ENCODE assay signal across 29 cellular contexts in genomic region chr3:66396888-66397287, GRCh38.
DNase-seq lines count a peak whose midpoint lies in the region; ATAC-seq and TF ChIP-seq lines count a peak whose summit lies in the region.
"Had no signal": no experiment of that assay in that cellular context is flagged by ENCODE, and none has a peak within 500 bp of the region (broad histone marks: within the 10 kb centered on the region; RNA-seq: fewer than 3 reads in every experiment).

No MANE protein-coding gene starts in this region.

- no TSS peak for BruUV-seq in Calu3 (replicated peaks; lab: Mats Ljungman, UMichigan)

- intact Hi-C loops in cardiac septum (cut with DNase I) = no loop called here
- intact Hi-C loops in left ventricle myocardium inferior (cut with micrococcal nuclease) = no loop called here
- intact Hi-C loops in transverse colon (cut with DNase I; ENCODE audit: low total_unique reads) = no loop called here
- intact Hi-C loops in Calu3 (cut with micrococcal nuclease; ENCODE audit: unreplicated experiment) = no loop called here

- ATAC-seq in HG02973 (IDR thresholded peaks at IDR 0.05; ENCODE audit: unreplicated experiment) (no peak), HG03439 (IDR thresholded peaks at IDR 0.05; ENCODE audit: unreplicated experiment) (no peak)
- ATAC-seq: activated T-cell treated with anti-CD3 and anti-CD28 coated beads, Interleukin-2, amount 50 U/mL, for 4 hours; left ventricle myocardium superior; Panc1; right lobe of liver had no signal

- peaks cover 68% of the 10 kb centered on the region for H3K36me3 ChIP-seq in left ventricle myocardium inferior
- H3K36me3 ChIP-seq in neural progenitor cell = peaks cover 19% of the 10 kb centered on the region
- H3K36me3 ChIP-seq in transverse colon = peaks cover 0 to 32% (median 8%) of the 10 kb centered on the region in 4 donors
- H3K36me3 ChIP-seq: breast epithelium, SJCRH30 had no signal

- no peak overlapping the region for H3K4me3 ChIP-seq in left ventricle myocardium inferior
- H3K4me3 ChIP-seq in neural progenitor cell = no peak overlapping the region
- H3K4me3 ChIP-seq in transverse colon = no peak overlapping the region
- H3K4me3 ChIP-seq: breast epithelium, right lobe of liver, SJCRH30, upper lobe of left lung had no signal

- H2AFZ ChIP-seq in neural progenitor cell (replicated peaks) = no peak overlapping the region

- H3K4me1 Mint-ChIP-seq in neural progenitor cell (peaks cover 28% of the 10 kb centered on the region), Calu3 (ENCODE audit: low read depth, unreplicated experiment) (no peaks in the 10 kb centered on the region)

- CTCF ChIA-PET in Calu3 (lab: Charles Lee) = no interaction called here

- peaks cover 83% of the 10 kb centered on the region for H4K20me1 ChIP-seq in neural progenitor cell (ENCODE audit: low read depth)

- H3K27me3 Mint-ChIP-seq in neural progenitor cell (ENCODE audit: insufficient read depth, low read depth) = peaks cover 2% of the 10 kb centered on the region
- H3K27me3 Mint-ChIP-seq in Calu3 (ENCODE audit: unreplicated experiment) = no peaks in the 10 kb centered on the region

- H3K4me3 Mint-ChIP-seq in neural progenitor cell (no peak overlapping the region), Calu3 (ENCODE audit: low read depth, unreplicated experiment) (no peak overlapping the region)
- H3K4me3 Mint-ChIP-seq: activated T-cell treated with anti-CD3 and anti-CD28 coated beads, Interleukin-2, amount 50 U/mL, for 4 hours had no signal

- TF ChIP-seq POLR2A in transverse colon (IDR thresholded peaks at IDR 0.05) = no peak

- no peaks in the 10 kb centered on the region for H3K9me3 Mint-ChIP-seq in neural progenitor cell
- no peaks in the 10 kb centered on the region for H3K9me3 Mint-ChIP-seq in Calu3 (ENCODE audit: low read depth, unreplicated experiment)
- H3K9me3 Mint-ChIP-seq: activated T-cell treated with anti-CD3 and anti-CD28 coated beads, Interleukin-2, amount 50 U/mL, for 4 hours had no signal

- H3K4me2 ChIP-seq in neural progenitor cell = no peak overlapping the region

- H3K9me3 ChIP-seq in left ventricle myocardium inferior (replicated peaks) (no peaks in the 10 kb centered on the region), neural progenitor cell (ENCODE audit: low read depth) (no peaks in the 10 kb centered on the region), transverse colon (no peaks in the 10 kb centered on the region)
- H3K9me3 ChIP-seq: breast epithelium, neutrophil, right lobe of liver, SJCRH30, upper lobe of left lung had no signal

- H3K27ac ChIP-seq in left ventricle myocardium inferior (replicated peaks) = no peak overlapping the region
- H3K27ac ChIP-seq in angular gyrus (ENCODE audit: low read depth, low read length) = peak overlapping the region; percentile 25
- H3K27ac ChIP-seq in neural progenitor cell = peak overlapping the region; percentile 37
- peak overlapping the region in 3 of 4 donors; percentile 9 to 68 (median 65) for H3K27ac ChIP-seq in transverse colon
- H3K27ac ChIP-seq: breast epithelium, C4-2B, HL-60, neutrophil, right lobe of liver, SJCRH30, upper lobe of left lung, WERI-Rb-1 had no signal

- H3K27ac Mint-ChIP-seq in neural progenitor cell (no peak overlapping the region), Calu3 (ENCODE audit: unreplicated experiment) (no peak overlapping the region)

- H3K36me3 Mint-ChIP-seq in neural progenitor cell = peaks cover 50% of the 10 kb centered on the region
- H3K36me3 Mint-ChIP-seq in Calu3 (ENCODE audit: insufficient read depth, unreplicated experiment) = peaks cover 11% of the 10 kb centered on the region

- peak; percentile 26 for DNase-seq in cardiac septum (ENCODE audit: low spot score)
- DNase-seq in left ventricle myocardium inferior = no peak
- no peak for DNase-seq in neural progenitor cell (ENCODE audit: low spot score)
- DNase-seq in transverse colon = no peak
- no peak for DNase-seq in Calu3
- DNase-seq: activated CD4-positive, alpha-beta T cell treated with anti-CD3 and anti-CD28 coated beads for 4 hours; activated naive CD4-positive, alpha-beta T cell treated with Interleukin-2 at 50 U/mL for 16 hours; activated T-cell treated with anti-CD3 and anti-CD28 coated beads, Interleukin-2, amount 50 U/mL, for 4 hours; amniotic stem cell; effector CD8-positive, alpha-beta T cell; KBM-7; left ventricle myocardium superior; NCI-H1092; NCI-H1694; NCI-H748 treated with DMSO at 0.1 percent for 48 hours; right lobe of liver; SJCRH30; stimulated activated CD4-positive, alpha-beta T cell treated with anti-CD3 and anti-CD28 coated beads, Interleukin-12 subunit alpha, Interleukin-12 subunit beta, amount 100 ng/mL, for 4 hours; stimulated activated CD4-positive, alpha-beta T cell treated with anti-CD3 and anti-CD28 coated beads, Interleukin-2, amount 100 ng/mL, for 48 hours; upper lobe of left lung; WERI-Rb-1 had no signal

- in situ Hi-C loops in transverse colon (cut with MboI; ENCODE audit: low pct_ligation_motif_present in 1 of 4, low pct_unique_long_range_greater_than_20kb in 1 of 4, low sequenced_read_pairs in 3 of 4) = no loop called here

- peaks cover 25% of the 10 kb centered on the region for H3F3A ChIP-seq in neural progenitor cell (ENCODE audit: low read depth)

- no peak for TF ChIP-seq EP300 in transverse colon (IDR thresholded peaks at IDR 0.05; ENCODE audit: low read depth)

- H3K4me1 ChIP-seq in left ventricle myocardium inferior (peaks cover 62% of the 10 kb centered on the region), neural progenitor cell (peaks cover 13% of the 10 kb centered on the region), transverse colon (peaks cover 6 to 17% (median 13%) of the 10 kb centered on the region in 4 donors)
- H3K4me1 ChIP-seq: breast epithelium, right lobe of liver had no signal

- H3K27me3 ChIP-seq in left ventricle myocardium inferior (ENCODE audit: low read depth) (no peaks in the 10 kb centered on the region), neural progenitor cell (no peaks in the 10 kb centered on the region), transverse colon (no peaks in the 10 kb centered on the region)
- H3K27me3 ChIP-seq: breast epithelium, neutrophil, right lobe of liver, SJCRH30, upper lobe of left lung had no signal

- no peak overlapping the region for H3K9ac ChIP-seq in neural progenitor cell

- TF ChIP-seq CTCF in left ventricle myocardium inferior (IDR thresholded peaks at IDR 0.05; ENCODE audit: borderline replicate concordance) (no peak), neural progenitor cell (IDR thresholded peaks at IDR 0.05) (no peak), transverse colon (IDR thresholded peaks at IDR 0.05) (no peak), Calu3 (IDR thresholded peaks at IDR 0.05; ENCODE audit: unreplicated experiment) (no peak)

- peaks cover 72% of the 10 kb centered on the region for H3K79me2 ChIP-seq in neural progenitor cell (ENCODE audit: low read depth)

- WGBS in transverse colon (ENCODE audit: low coverage in 1 of 2), 2 donors = 88 to 97% methylated on average over 3 to 9 of the region's 9 CpGs
